In the genomic region with DNA sequence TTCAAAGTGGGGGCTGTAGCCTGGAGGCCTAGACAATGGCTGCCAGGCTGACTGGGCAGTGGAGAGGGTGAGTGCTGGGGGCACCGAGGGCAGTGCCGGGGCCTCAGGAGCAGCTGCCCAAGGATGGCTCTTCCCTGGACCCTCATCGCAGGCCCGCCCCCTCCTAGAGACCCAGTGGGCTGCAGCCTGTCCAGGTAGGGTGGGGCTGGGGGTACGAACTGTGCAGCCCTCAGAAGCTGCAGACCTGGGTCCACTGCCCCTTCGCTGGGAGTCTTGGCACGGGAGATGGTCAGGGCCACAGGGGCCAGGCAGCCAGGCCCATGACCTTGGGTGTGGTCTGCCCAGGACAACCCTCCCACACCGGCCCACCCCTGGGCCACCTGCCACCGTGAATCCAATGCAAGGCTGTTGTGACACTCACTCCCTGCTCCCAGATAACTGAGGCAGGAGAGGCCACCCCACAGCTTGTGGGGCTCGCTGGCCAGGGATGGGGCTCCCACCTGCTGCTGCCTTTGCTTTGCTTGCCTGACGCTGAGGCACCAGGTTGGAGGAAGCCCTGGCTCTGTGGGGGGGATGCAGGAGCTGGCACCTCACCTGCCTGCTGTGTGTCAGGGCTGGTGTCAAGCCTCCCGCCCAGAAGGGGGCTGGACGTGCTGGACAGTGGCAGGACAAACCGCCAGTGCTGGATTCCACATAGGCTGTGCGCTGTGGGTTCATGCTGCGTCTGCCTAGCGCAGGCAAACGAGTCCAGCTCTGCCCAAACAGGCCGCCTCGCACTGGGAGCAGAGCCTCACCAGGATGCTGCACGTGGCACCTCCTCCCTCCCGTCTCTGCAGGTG, we compare ENCODE assay signal across 15 cellular contexts. TPM values are rescaled to one million over a fixed set of nuclear protein-coding genes. Genes with fewer than 3 reads are reported as not detected.
DNase-seq lines count a peak whose midpoint lies in the region; ATAC-seq and TF ChIP-seq lines count a peak whose summit lies in the region.
"Had no signal": no experiment of that assay in that cellular context is flagged by ENCODE, and none has a peak within 500 bp of the region (broad histone marks: within the 10 kb centered on the region; RNA-seq: fewer than 3 reads in every experiment).

No MANE protein-coding gene starts in this region.

- H3K27ac ChIP-seq in epithelial cell of prostate (no peak overlapping the region), right lobe of liver (no peak overlapping the region), aorta (ENCODE audit: low read depth in 1 of 2, low read length in 2 of 2) (no peak overlapping the region)
- H3K27ac ChIP-seq: coronary artery, ovary, SJCRH30 had no signal

- H3K36me3 ChIP-seq in right lobe of liver (no peaks in the 10 kb centered on the region), aorta (ENCODE audit: control insufficient read depth in 1 of 2, insufficient read depth in 2 of 2, low read length in 1 of 2) (no peaks in the 10 kb centered on the region)
- H3K36me3 ChIP-seq: ovary, SJCRH30 had no signal

- peaks cover 4 to 9% of the 10 kb centered on the region in 2 donors for H3K4me1 Mint-ChIP-seq in natural killer cell treated with Interleukin-12 subunit alpha and Interleukin-12 subunit beta and Interleukin-15 and Interleukin-18, amount 100 ng/mL, for 72 hours (ENCODE audit: low read depth in 2 of 2)
- H3K4me1 Mint-ChIP-seq in natural killer cell = peaks cover 7 to 29% of the 10 kb centered on the region in 2 donors
- peaks cover 26% of the 10 kb centered on the region for H3K4me1 Mint-ChIP-seq in stimulated activated naive CD8-positive, alpha-beta T cell treated with anti-CD3 and anti-CD28 coated beads, Interleukin-15, amount 100 ng/mL, for 72 hours

- TF ChIP-seq POLR2A in right lobe of liver (IDR thresholded peaks at IDR 0.05) = no peak

- H3K4me3 Mint-ChIP-seq in natural killer cell treated with Interleukin-12 subunit alpha and Interleukin-12 subunit beta and Interleukin-15 and Interleukin-18, amount 100 ng/mL, for 72 hours = no peak overlapping the region
- no peak overlapping the region for H3K4me3 Mint-ChIP-seq in natural killer cell
- no peak overlapping the region for H3K4me3 Mint-ChIP-seq in stimulated activated naive CD8-positive, alpha-beta T cell treated with anti-CD3 and anti-CD28 coated beads, Interleukin-15, amount 100 ng/mL, for 72 hours

- no peak for ATAC-seq in natural killer cell treated with Interleukin-12 subunit alpha and Interleukin-12 subunit beta and Interleukin-15 and Interleukin-18, amount 100 ng/mL, for 72 hours
- ATAC-seq in natural killer cell (no peak), right lobe of liver (no peak), aorta (ENCODE audit: low FRiP score) (no peak), GM21529 (IDR thresholded peaks at IDR 0.05; ENCODE audit: unreplicated experiment) (no peak), GM19035 (IDR thresholded peaks at IDR 0.05; ENCODE audit: unreplicated experiment) (no peak)
- no peak for ATAC-seq in stimulated activated naive CD8-positive, alpha-beta T cell treated with anti-CD3 and anti-CD28 coated beads, Interleukin-15, amount 100 ng/mL, for 72 hours

- no peak for TF ChIP-seq CTCF in natural killer cell (IDR thresholded peaks at IDR 0.05)
- no peak for TF ChIP-seq CTCF in right lobe of liver (IDR thresholded peaks at IDR 0.05)

- H3K4me3 ChIP-seq in right lobe of liver (no peak overlapping the region), aorta (ENCODE audit: low read length in 2 of 2) (no peak overlapping the region)
- H3K4me3 ChIP-seq: coronary artery, ovary, SJCRH30, smooth muscle cell had no signal

- no peaks in the 10 kb centered on the region for H3K4me1 ChIP-seq in right lobe of liver
- H3K4me1 ChIP-seq in aorta (ENCODE audit: control insufficient read depth in 1 of 2, insufficient read depth in 2 of 2, low read length in 2 of 2) = no peaks in the 10 kb centered on the region
- H3K4me1 ChIP-seq: SJCRH30 had no signal

- no peak overlapping the region for H3K27ac Mint-ChIP-seq in natural killer cell treated with Interleukin-12 subunit alpha and Interleukin-12 subunit beta and Interleukin-15 and Interleukin-18, amount 100 ng/mL, for 72 hours
- H3K27ac Mint-ChIP-seq in natural killer cell = no peak overlapping the region
- no peak overlapping the region for H3K27ac Mint-ChIP-seq in stimulated activated naive CD8-positive, alpha-beta T cell treated with anti-CD3 and anti-CD28 coated beads, Interleukin-15, amount 100 ng/mL, for 72 hours

- peaks cover 22 to 32% of the 10 kb centered on the region in 2 donors for H3K27me3 Mint-ChIP-seq in natural killer cell treated with Interleukin-12 subunit alpha and Interleukin-12 subunit beta and Interleukin-15 and Interleukin-18, amount 100 ng/mL, for 72 hours
- peaks cover 22 to 30% of the 10 kb centered on the region in 2 donors for H3K27me3 Mint-ChIP-seq in natural killer cell (ENCODE audit: low read depth in 2 of 2)
- peaks cover 41% of the 10 kb centered on the region for H3K27me3 Mint-ChIP-seq in stimulated activated naive CD8-positive, alpha-beta T cell treated with anti-CD3 and anti-CD28 coated beads, Interleukin-15, amount 100 ng/mL, for 72 hours

- H3K36me3 Mint-ChIP-seq in natural killer cell treated with Interleukin-12 subunit alpha and Interleukin-12 subunit beta and Interleukin-15 and Interleukin-18, amount 100 ng/mL, for 72 hours = no peaks in the 10 kb centered on the region
- no peaks in the 10 kb centered on the region for H3K36me3 Mint-ChIP-seq in natural killer cell

- intact Hi-C loops in natural killer cell (cut with micrococcal nuclease) = no loop called here
- intact Hi-C loops in right lobe of liver (cut with DNase I) = no loop called here
- intact Hi-C loops in aorta (cut with DNase I) = no loop called here

- peak; percentile 49 for DNase-seq in natural killer cell treated with Interleukin-12 subunit alpha and Interleukin-12 subunit beta and Interleukin-15 and Interleukin-18, amount 100 ng/mL, for 72 hours (ENCODE audit: low spot score)
- DNase-seq in natural killer cell (no peak), epithelial cell of prostate (ENCODE audit: low read depth, low spot score) (peak; percentile 16), right lobe of liver (peak in 2 of 3 donors; percentile 16 to 45), aorta (peak; percentile 30 to 53)
- DNase-seq in stimulated activated naive CD8-positive, alpha-beta T cell treated with anti-CD3 and anti-CD28 coated beads, Interleukin-15, amount 100 ng/mL, for 72 hours = no peak
- DNase-seq: activated naive CD4-positive, alpha-beta T cell; COR-L47; NCI-H1930; SJCRH30 had no signal

- H3K27me3 ChIP-seq in right lobe of liver (no peaks in the 10 kb centered on the region), aorta (ENCODE audit: control insufficient read depth in 1 of 2, insufficient read depth in 2 of 2, low read length in 1 of 2) (no peaks in the 10 kb centered on the region)
- H3K27me3 ChIP-seq: ovary, SJCRH30 had no signal

- H3K9me3 Mint-ChIP-seq in natural killer cell treated with Interleukin-12 subunit alpha and Interleukin-12 subunit beta and Interleukin-15 and Interleukin-18, amount 100 ng/mL, for 72 hours = no peaks in the 10 kb centered on the region
- no peaks in the 10 kb centered on the region for H3K9me3 Mint-ChIP-seq in natural killer cell
- no peaks in the 10 kb centered on the region for H3K9me3 Mint-ChIP-seq in stimulated activated naive CD8-positive, alpha-beta T cell treated with anti-CD3 and anti-CD28 coated beads, Interleukin-15, amount 100 ng/mL, for 72 hours

- H3K9me3 ChIP-seq in right lobe of liver = no peaks in the 10 kb centered on the region
- H3K9me3 ChIP-seq in aorta (ENCODE audit: control insufficient read depth, low read length) = no peaks in the 10 kb centered on the region
- H3K9me3 ChIP-seq: ovary, SJCRH30 had no signal

- WGBS in right lobe of liver (ENCODE audit: insufficient coverage, low coverage, low lambda C conversion rate, missing lambda C conversion rate) = no CpG with 5 or more reads among the region's 22 CpGs
- WGBS in aorta, 2 donors = 79 to 80% methylated on average over 22 of the region's 22 CpGs

RNA-seq across cellular contexts. Expression of gene SLC9A3, which starts 23.1 kb away (rescaled TPM):
- total RNA-seq in natural killer cell treated with Interleukin-12 subunit alpha and Interleukin-12 subunit beta and Interleukin-15 and Interleukin-18, amount 100 ng/mL, for 72 hours = 1 to 10 TPM in 1 of 2 donors, under 1 TPM in 1; 0.21 to 1.1 TPM
- 1 to 10 TPM in 1 of 3 donors, under 1 TPM in 2; 0.61 to 1.1 (median 0.73) TPM for total RNA-seq in natural killer cell
- 1 to 10 TPM in 2 of 6 experiments, under 1 TPM in 4; 0.32 to 1.8 (median 0.46) TPM for total RNA-seq in right lobe of liver
- under 1 TPM; 0.93 to 0.97 TPM for total RNA-seq in aorta
- polyA plus RNA-seq in aorta = 1 to 10 TPM in 1 of 2 donors, under 1 TPM in 1; 0.59 to 4.3 TPM

Comparison
In these comparisons a context has a peak if more than half of its experiments do, and no peak if none do; other contexts are left out.
1. DNase-seq: peak in natural killer cell treated with Interleukin-12 subunit alpha and Interleukin-12 subunit beta and Interleukin-15 and Interleukin-18, amount 100 ng/mL, for 72 hours (single experiment), epithelial cell of prostate (single experiment), right lobe of liver (2 of 3) and aorta (2 of 2); none in natural killer cell (single experiment) and stimulated activated naive CD8-positive, alpha-beta T cell treated with anti-CD3 and anti-CD28 coated beads, Interleukin-15, amount 100 ng/mL, for 72 hours (0 of 2).